21 cellular contexts compared by ENCODE assay signal in genomic region chr4:171621646-171622045, GRCh38.
DNase-seq lines count a peak whose midpoint lies in the region; ATAC-seq, FAIRE-seq and TF ChIP-seq lines count a peak whose summit lies in the region.
"Had no signal": no experiment of that assay in that cellular context is flagged by ENCODE, and none has a peak within 500 bp of the region (broad histone marks: within the 10 kb centered on the region; RNA-seq: fewer than 3 reads in every experiment).

No MANE protein-coding gene starts in this region.

- no peaks in the 10 kb centered on the region for H3K9me2 ChIP-seq in GM23338 (ENCODE audit: insufficient read depth)

- DNase-seq in SIG-M5 treated with dmso at 0.1 percent for 504 hours (lab: John Stamatoyannopoulos, UW; ENCODE audit: unreplicated experiment) (peak; percentile 19), SIG-M5 (lab: John Stamatoyannopoulos, UW) (no peak), GM23338 (ENCODE audit: low spot score) (no peak), naive B cell (peak; percentile 5), islet precursor cell (no peak), pancreas (no peak)
- DNase-seq: activated naive CD8-positive, alpha-beta T cell treated with anti-CD3 and anti-CD28 coated beads, Interleukin-2, amount 50 U/mL, for 24 hours; activated T-cell treated with anti-CD3 and anti-CD28 coated beads, Interleukin-2, amount 50 U/mL, for 72 hours; CD4-positive, alpha-beta memory T cell; EL; NCI-H1105; testis had no signal

- ATAC-seq in GM23338 (no peak), HG03565 (IDR thresholded peaks at IDR 0.05; ENCODE audit: unreplicated experiment) (peak; percentile 50), naive B cell (ENCODE audit: low read depth in 2 of 2) (peak; percentile 41 to 69), HG03159 (IDR thresholded peaks at IDR 0.05; ENCODE audit: unreplicated experiment) (no peak), pancreas (no peak)
- ATAC-seq: activated naive CD8-positive, alpha-beta T cell treated with anti-CD3 and anti-CD28 coated beads, Interleukin-2, amount 50 U/mL, for 24 hours; activated T-cell treated with anti-CD3 and anti-CD28 coated beads, Interleukin-2, amount 50 U/mL, for 72 hours; HCT116; HepG2 had no signal

- no peaks in the 10 kb centered on the region for H3K9me3 ChIP-seq in pancreas
- H3K9me3 ChIP-seq: right atrium auricular region, SJSA1, testis had no signal

- H3K27me3 Mint-ChIP-seq in GM23338 (ENCODE audit: insufficient read depth, low read depth, poor library complexity): peaks cover under 1% of the 10 kb centered on the region
- H3K27me3 Mint-ChIP-seq in naive B cell: no peaks in the 10 kb centered on the region
- H3K27me3 Mint-ChIP-seq: activated naive CD8-positive, alpha-beta T cell treated with anti-CD3 and anti-CD28 coated beads, Interleukin-2, amount 50 U/mL, for 24 hours; CD4-positive, alpha-beta memory T cell had no signal

- no peaks in the 10 kb centered on the region for H4K20me1 ChIP-seq in GM23338 (replicated peaks; ENCODE audit: insufficient read depth)

- H2AFZ ChIP-seq in GM23338: peak overlapping the region; percentile 88

- H3K27me3 ChIP-seq in GM23338 (ENCODE audit: insufficient read depth) (no peaks in the 10 kb centered on the region), pancreas (no peaks in the 10 kb centered on the region)
- H3K27me3 ChIP-seq: right atrium auricular region, SJSA1, testis had no signal

- H3K4me3 ChIP-seq in GM23338: no peak overlapping the region
- H3K4me3 ChIP-seq in pancreas: no peak overlapping the region
- H3K4me3 ChIP-seq: right atrium auricular region, SJSA1, testis had no signal

- H3K36me3 Mint-ChIP-seq in GM23338 (ENCODE audit: low read depth) (no peaks in the 10 kb centered on the region), naive B cell (no peaks in the 10 kb centered on the region)
- H3K36me3 Mint-ChIP-seq: CD4-positive, alpha-beta memory T cell had no signal

- H3K27ac Mint-ChIP-seq in GM23338 (peak overlapping the region; percentile 54; the same call in 1 of the 2 replicates), naive B cell (no peak overlapping the region)
- H3K27ac Mint-ChIP-seq: activated naive CD8-positive, alpha-beta T cell treated with anti-CD3 and anti-CD28 coated beads, Interleukin-2, amount 50 U/mL, for 24 hours; activated T-cell treated with anti-CD3 and anti-CD28 coated beads, Interleukin-2, amount 50 U/mL, for 72 hours; CD4-positive, alpha-beta memory T cell; nephron had no signal

- no peaks in the 10 kb centered on the region for H3K4me1 Mint-ChIP-seq in GM23338
- H3K4me1 Mint-ChIP-seq in naive B cell: peaks cover 9 to 17% (median 14%) of the 10 kb centered on the region in 3 donors
- H3K4me1 Mint-ChIP-seq: CD4-positive, alpha-beta memory T cell; nephron had no signal

- H3K4me1 ChIP-seq in GM23338 (ENCODE audit: insufficient read depth): no peaks in the 10 kb centered on the region
- H3K4me1 ChIP-seq in pancreas: no peaks in the 10 kb centered on the region
- H3K4me1 ChIP-seq: right atrium auricular region, SJSA1, testis had no signal

- H3K9me3 Mint-ChIP-seq in GM23338 (no peaks in the 10 kb centered on the region; the same call in 2 of the 3 replicates), naive B cell (peaks cover 0 to 11% (median 3%) of the 10 kb centered on the region in 7 donors)
- H3K9me3 Mint-ChIP-seq: nephron had no signal

- H3K4me2 ChIP-seq in GM23338: no peak overlapping the region

- no peak for TF ChIP-seq CTCF in GM23338 (conservative IDR thresholded peaks at IDR 0.05; ENCODE audit: low read depth in 2 of 2)
- TF ChIP-seq CTCF in pancreas (IDR thresholded peaks at IDR 0.05): no peak

- intact Hi-C loops in pancreas (cut with DNase I): no loop called here

- H3K4me3 Mint-ChIP-seq in GM23338 (no peak overlapping the region), naive B cell (no peak overlapping the region)
- H3K4me3 Mint-ChIP-seq: activated naive CD8-positive, alpha-beta T cell treated with anti-CD3 and anti-CD28 coated beads, Interleukin-2, amount 50 U/mL, for 24 hours; activated T-cell treated with anti-CD3 and anti-CD28 coated beads, Interleukin-2, amount 50 U/mL, for 72 hours; CD4-positive, alpha-beta memory T cell; nephron had no signal

- no peaks in the 10 kb centered on the region for H3K79me2 ChIP-seq in GM23338 (replicated peaks; ENCODE audit: insufficient read depth)

- no peaks in the 10 kb centered on the region for H3F3A ChIP-seq in GM23338 (replicated peaks; ENCODE audit: low read depth)

- no peak for FAIRE-seq in pancreas (lab: Jason Lieb, UNC)
- FAIRE-seq: A204.1, HepG2, TTC549 had no signal

- H3K36me3 ChIP-seq in GM23338 (ENCODE audit: insufficient read depth) (no peaks in the 10 kb centered on the region), pancreas (no peaks in the 10 kb centered on the region)
- H3K36me3 ChIP-seq: right atrium auricular region, SJSA1 had no signal

- H3K27ac ChIP-seq in GM23338 (ENCODE audit: low read depth) (no peak overlapping the region), pancreas (no peak overlapping the region)
- H3K27ac ChIP-seq: right atrium auricular region, SJSA1, testis had no signal

TF ChIP-seq in GM23338, 12 proteins besides CTCF, POLR2A, EP300 and RAD21 (continues in another document):
- TF ChIP-seq JUNB (IDR thresholded peaks at IDR 0.05; ENCODE audit: unreplicated experiment) (no peak), ZNF114 (CRISPR knock-in tag; IDR thresholded peaks at IDR 0.05) (no peak), REST (IDR thresholded peaks at IDR 0.05; ENCODE audit: unreplicated experiment) (no peak)

Comparison
In these comparisons a context has a peak if more than half of its experiments do, and no peak if none do; other contexts are left out.
1. DNase-seq: peak in SIG-M5 treated with dmso at 0.1 percent for 504 hours (single experiment) and naive B cell (single experiment); none in SIG-M5 (single experiment), GM23338 (single experiment), islet precursor cell (single experiment) and pancreas (0 of 6).
2. ATAC-seq: peak in HG03565 (single experiment) and naive B cell (2 of 2); none in GM23338 (single experiment), HG03159 (single experiment) and pancreas (0 of 4).